In genomic region chr3:116512931-116513330, GRCh38 we compare ENCODE assay signal across 18 cellular contexts.
DNase-seq lines count a peak whose midpoint lies in the region; ATAC-seq lines count a peak whose summit lies in the region.
"Had no signal": no experiment of that assay in that cellular context is flagged by ENCODE, and none has a peak within 500 bp of the region (broad histone marks: within the 10 kb centered on the region; RNA-seq: fewer than 3 reads in every experiment).

No MANE protein-coding gene starts in this region.

- DNase-seq in COLO829 (ENCODE audit: low spot score) (peak; percentile 77), SK-MEL-5 (ENCODE audit: low read depth, low spot score) (peak; percentile 6), epidermal melanocyte (ENCODE audit: insufficient read length, low spot score) (peak; percentile 63)
- DNase-seq: AML-193; CD4-positive, alpha-beta T cell; CD8-positive, alpha-beta T cell; COR-L47; DMS153; DMS53; DMS79; DND-41; EL; GDM1 had no signal

- in situ Hi-C loops in SK-MEL-5 (cut with HindIII; ENCODE audit: low pct_unique_long_range_greater_than_20kb, low sequenced_read_pairs): no loop called here

- ATAC-seq in GM19397 (IDR thresholded peaks at IDR 0.05; ENCODE audit: unreplicated experiment) (no peak), HG03565 (IDR thresholded peaks at IDR 0.05; ENCODE audit: unreplicated experiment) (no peak), HG02642 (IDR thresholded peaks at IDR 0.05; ENCODE audit: poor library complexity, unreplicated experiment) (no peak)
- ATAC-seq: A549; CD8-positive, alpha-beta T cell; GM12878 had no signal

Comparison
In these comparisons a context has a peak if more than half of its experiments do, and no peak if none do; other contexts are left out.
1. DNase-seq: peak in every context shown above with its lines; median percentile 77 in COLO829; 63 in epidermal melanocyte; 6 in SK-MEL-5.